ENCODE assay signal across 13 cellular contexts in genomic region chr1:225940385-225941151, GRCh38. TPM values are rescaled to one million over a fixed set of nuclear protein-coding genes. Genes with fewer than 3 reads are reported as not detected.
DNase-seq lines count a peak whose midpoint lies in the region; ATAC-seq and TF ChIP-seq lines count a peak whose summit lies in the region.
"Had no signal": no experiment of that assay in that cellular context is flagged by ENCODE, and none has a peak within 500 bp of the region (broad histone marks: within the 10 kb centered on the region; RNA-seq: fewer than 3 reads in every experiment).

No MANE protein-coding gene starts in this region.

- TF ChIP-seq RAD21 in Ishikawa (IDR thresholded peaks at IDR 0.05; ENCODE audit: low read depth) = no peak

- intact Hi-C loops in left ventricle myocardium inferior (cut with micrococcal nuclease) (no loop called here), sciatic nerve (cut with DNase I) (no loop called here), PC-9 (cut with micrococcal nuclease; ENCODE audit: unreplicated experiment) (no loop called here)

- H3K36me3 ChIP-seq in left ventricle myocardium inferior (no peaks in the 10 kb centered on the region), PC-9 (ENCODE audit: low read depth) (no peaks in the 10 kb centered on the region)

- POLR2A ChIA-PET in PC-9 (lab: Charles Lee; ENCODE audit: unreplicated experiment) = no interaction called here

- H3K9me3 ChIP-seq in left ventricle myocardium inferior (replicated peaks) (no peaks in the 10 kb centered on the region), PC-9 (ENCODE audit: insufficient read depth, low read depth) (no peaks in the 10 kb centered on the region)

- H3K27ac ChIP-seq in left ventricle myocardium inferior (replicated peaks) (peak overlapping the region; percentile 75), PC-9 (no peak overlapping the region)

- TF ChIP-seq CTCF in left ventricle myocardium inferior (IDR thresholded peaks at IDR 0.05; ENCODE audit: borderline replicate concordance) (no peak), PC-9 (conservative IDR thresholded peaks at IDR 0.05) (no peak)

- CTCF ChIA-PET in PC-9 (lab: Charles Lee) = no interaction called here

- H3K79me2 ChIP-seq in PC-9 (ENCODE audit: low read depth) = no peaks in the 10 kb centered on the region

- ATAC-seq in sciatic nerve = peak; percentile 23
- ATAC-seq: HCT116 had no signal

- H4K20me1 ChIP-seq in PC-9 (ENCODE audit: insufficient read depth) = no peaks in the 10 kb centered on the region

- H3K9me2 ChIP-seq in PC-9 (ENCODE audit: insufficient read depth) = no peaks in the 10 kb centered on the region

- H3K4me1 ChIP-seq in left ventricle myocardium inferior (peaks cover 32% of the 10 kb centered on the region), PC-9 (replicated peaks; ENCODE audit: insufficient read depth) (peaks cover 5% of the 10 kb centered on the region)

- no peak overlapping the region for H3K4me2 ChIP-seq in PC-9

- no peaks in the 10 kb centered on the region for H3F3A ChIP-seq in PC-9 (ENCODE audit: insufficient read depth, low read depth)

- TF ChIP-seq EP300 in Ishikawa (IDR thresholded peaks at IDR 0.05; ENCODE audit: borderline replicate concordance) = no peak

- H3K4me3 ChIP-seq in left ventricle myocardium inferior (peak overlapping the region; percentile 33), PC-9 (no peak overlapping the region)

- H2AFZ ChIP-seq in PC-9 = no peak overlapping the region

- no TSS peak for BruUV-seq in PC-9 (replicated peaks; lab: Mats Ljungman, UMichigan)

- no peak for DNase-seq in left ventricle myocardium inferior
- no peak for DNase-seq in sciatic nerve (ENCODE audit: low spot score)
- DNase-seq in CD1c-positive myeloid dendritic cell (ENCODE audit: extremely low spot score) = no peak
- no peak for DNase-seq in PC-9
- DNase-seq in NCI-H1048 (lab: John Stamatoyannopoulos, UW) = no peak
- DNase-seq: activated CD4-positive, alpha-beta T cell treated with anti-CD3 and anti-CD28 coated beads, Interleukin-2, amount 50 U/mL, for 1 hour; anterior cingulate cortex; NCI-H187 treated with DMSO at 0.1 percent for 48 hours; NCI-H69 had no signal

- no peaks in the 10 kb centered on the region for H3K27me3 ChIP-seq in left ventricle myocardium inferior (ENCODE audit: low read depth)
- no peaks in the 10 kb centered on the region for H3K27me3 ChIP-seq in PC-9 (ENCODE audit: insufficient read depth, low read depth)

TF ChIP-seq in Ishikawa, 13 proteins besides CTCF, POLR2A, EP300 and RAD21:
- TF ChIP-seq USF1 (IDR thresholded peaks at IDR 0.05) = peak; percentile 74
- no peak for TF ChIP-seq FOXM1 (IDR thresholded peaks at IDR 0.05; ENCODE audit: borderline replicate concordance, low read depth)
- TF ChIP-seq TAF1 (IDR thresholded peaks at IDR 0.05; ENCODE audit: low read depth) = peak; percentile 27; the same call in 1 of the 2 replicates
- peak; percentile 59 for TF ChIP-seq NFIC (IDR thresholded peaks at IDR 0.05)
- TF ChIP-seq MAX (IDR thresholded peaks at IDR 0.05) = no peak
- TF ChIP-seq TEAD4 (IDR thresholded peaks at IDR 0.05) = no peak
- peak; percentile 62; the same call in 1 of the 2 replicates for TF ChIP-seq EGR1 (IDR thresholded peaks at IDR 0.05)
- no peak for TF ChIP-seq CREB1 (IDR thresholded peaks at IDR 0.05; ENCODE audit: low read depth)
- TF ChIP-seq ZBTB7A (IDR thresholded peaks at IDR 0.05; ENCODE audit: low read depth) = peak; percentile 70
- no peak for TF ChIP-seq CEBPB (IDR thresholded peaks at IDR 0.05)
- TF ChIP-seq REST (IDR thresholded peaks at IDR 0.05; ENCODE audit: low read depth) = no peak
- no peak for TF ChIP-seq YY1 (IDR thresholded peaks at IDR 0.05; ENCODE audit: low read depth)
- TF ChIP-seq TCF12 (IDR thresholded peaks at IDR 0.05; ENCODE audit: low read depth) = no peak
TF ChIP-seq in Ishikawa: peak in this region for 5.

RNA-seq across cellular contexts. Expression of gene LEFTY2, which starts 0.5 kb away (rescaled TPM):
- total RNA-seq in left ventricle myocardium inferior (0.69 TPM), sciatic nerve (0.31 TPM), PC-9 (2021) (not detected in 2 replicates)
- total RNA-seq: LHCN-M2 had no signal

RNA-seq across cellular contexts. Expression of gene PYCR2, which starts 16.5 kb away (rescaled TPM):
- total RNA-seq in left ventricle myocardium inferior = 64.0 TPM
- 52.2 TPM for total RNA-seq in sciatic nerve
- total RNA-seq in PC-9 (2021) = 100 and 112 TPM in 2 replicates

RNA-seq across cellular contexts. Expression of gene LEFTY1, which starts 51.6 kb away (rescaled TPM):
- total RNA-seq in left ventricle myocardium inferior (0.55 TPM), sciatic nerve (0.89 TPM), PC-9 (2021) (not detected in 2 replicates)
- total RNA-seq: dermis blood vessel endothelial cell, LHCN-M2 had no signal

RNA-seq across cellular contexts. Expression of gene TMEM63A, which starts 58.4 kb away (rescaled TPM):
- total RNA-seq in left ventricle myocardium inferior (30.4 TPM), sciatic nerve (95.7 TPM), PC-9 (2021) (115 and 126 TPM in 2 replicates)

RNA-seq across cellular contexts. Expression of gene SDE2, which starts 58.6 kb away (rescaled TPM):
- total RNA-seq in left ventricle myocardium inferior (11.3 TPM), sciatic nerve (22.3 TPM), PC-9 (2021) (16.0 and 17.3 TPM in 2 replicates)
